12 cellular contexts compared by ENCODE assay signal in genomic region chr1:76254165-76255043, GRCh38.
DNase-seq lines count a peak whose midpoint lies in the region; ATAC-seq and FAIRE-seq lines count a peak whose summit lies in the region.
"Had no signal": no experiment of that assay in that cellular context is flagged by ENCODE, and none has a peak within 500 bp of the region (broad histone marks: within the 10 kb centered on the region; RNA-seq: fewer than 3 reads in every experiment).

No MANE protein-coding gene starts in this region.

- H3K9me3 Mint-ChIP-seq in activated naive CD8-positive, alpha-beta T cell (ENCODE audit: low read depth) = peaks cover 2% of the 10 kb centered on the region
- H3K9me3 Mint-ChIP-seq: activated naive CD8-positive, alpha-beta T cell treated with anti-CD3 and anti-CD28 coated beads, Interleukin-2, amount 10 ng/mL, durations not matched to agents 7 days and 5 days had no signal

- H3K4me3 ChIP-seq in Karpas-422 (ENCODE audit: low read length) = no peak overlapping the region
- H3K4me3 ChIP-seq: K562 had no signal

- peak; percentile 77 for FAIRE-seq in islet of Langerhans (lab: Jason Lieb, UNC)
- FAIRE-seq: K562, TTC549 had no signal

- no peaks in the 10 kb centered on the region for H3K27me3 Mint-ChIP-seq in activated naive CD8-positive, alpha-beta T cell
- H3K27me3 Mint-ChIP-seq: activated naive CD8-positive, alpha-beta T cell treated with anti-CD3 and anti-CD28 coated beads, Interleukin-2, amount 10 ng/mL, durations not matched to agents 7 days and 5 days had no signal

- H3K9ac ChIP-seq in Karpas-422 (ENCODE audit: low read length) = no peak overlapping the region

- H3K9me3 ChIP-seq in Karpas-422 (ENCODE audit: low read length) = no peaks in the 10 kb centered on the region

- peak overlapping the region; percentile 83 for H3K27ac Mint-ChIP-seq in activated naive CD8-positive, alpha-beta T cell
- H3K27ac Mint-ChIP-seq: activated naive CD8-positive, alpha-beta T cell treated with anti-CD3 and anti-CD28 coated beads, Interleukin-2, amount 10 ng/mL, durations not matched to agents 7 days and 5 days had no signal

- H2AFZ ChIP-seq in Karpas-422 (ENCODE audit: low read length) = peak overlapping the region; percentile 1; the same call in 1 of the 2 replicates

- H3K36me3 ChIP-seq in Karpas-422 (ENCODE audit: insufficient read depth, low read length) = no peaks in the 10 kb centered on the region

- peaks cover 2% of the 10 kb centered on the region for H3K36me3 Mint-ChIP-seq in activated naive CD8-positive, alpha-beta T cell

- peaks cover 80% of the 10 kb centered on the region for H3K4me1 ChIP-seq in Karpas-422 (ENCODE audit: low read length)

- peaks cover 81% of the 10 kb centered on the region for H3K4me1 Mint-ChIP-seq in activated naive CD8-positive, alpha-beta T cell (ENCODE audit: low read depth)

- no peaks in the 10 kb centered on the region for H3K79me2 ChIP-seq in Karpas-422 (ENCODE audit: low read length)

- ATAC-seq in GM21447 (IDR thresholded peaks at IDR 0.05; ENCODE audit: unreplicated experiment) = no peak
- ATAC-seq: K562 had no signal

- peak overlapping the region; percentile 46 for H3K4me3 Mint-ChIP-seq in activated naive CD8-positive, alpha-beta T cell
- H3K4me3 Mint-ChIP-seq: activated naive CD8-positive, alpha-beta T cell treated with anti-CD3 and anti-CD28 coated beads, Interleukin-2, amount 10 ng/mL, durations not matched to agents 7 days and 5 days had no signal

- DNase-seq in NCI-H510A treated with DMSO at 0.1 percent for 48 hours (lab: John Stamatoyannopoulos, UW) (peak; percentile 52), NCI-H510A (lab: John Stamatoyannopoulos, UW) (no peak), Karpas-422 (no peak), UCSD-AML1 (lab: John Stamatoyannopoulos, UW; ENCODE audit: unreplicated experiment) (no peak), SIG-M5 treated with dmso at 0.1 percent for 504 hours (lab: John Stamatoyannopoulos, UW; ENCODE audit: unreplicated experiment) (no peak)
- DNase-seq: activated naive CD8-positive, alpha-beta T cell treated with anti-CD3 and anti-CD28 coated beads, Interleukin-2, amount 10 ng/mL, durations not matched to agents 7 days and 5 days; erythroblast had no signal

- H4K20me1 ChIP-seq in Karpas-422 (ENCODE audit: insufficient read depth, low read depth, low read length) = no peaks in the 10 kb centered on the region

- H3K9me2 ChIP-seq in Karpas-422 (replicated peaks; ENCODE audit: insufficient read depth, low read length) = no peaks in the 10 kb centered on the region

- peak overlapping the region; percentile 8 for H3K4me2 ChIP-seq in Karpas-422 (ENCODE audit: low read depth, low read length, poor library complexity, severe bottlenecking)

- no peaks in the 10 kb centered on the region for H3K27me3 ChIP-seq in Karpas-422 (ENCODE audit: low read length)

- H3K27ac ChIP-seq in Karpas-422 (ENCODE audit: low read length) = no peak overlapping the region
